12 cellular contexts compared by ENCODE assay signal in genomic region chr7:36945612-36946400, GRCh38.
DNase-seq lines count a peak whose midpoint lies in the region; ATAC-seq and TF ChIP-seq lines count a peak whose summit lies in the region.
"Had no signal": no experiment of that assay in that cellular context is flagged by ENCODE, and none has a peak within 500 bp of the region (broad histone marks: within the 10 kb centered on the region; RNA-seq: fewer than 3 reads in every experiment).

No MANE protein-coding gene starts in this region.

- TF ChIP-seq EP300 in transverse colon (IDR thresholded peaks at IDR 0.05; ENCODE audit: low read depth), result no peak

- TF ChIP-seq CTCF in heart right ventricle (IDR thresholded peaks at IDR 0.05) (no peak), transverse colon (IDR thresholded peaks at IDR 0.05) (no peak)

- H3K36me3 ChIP-seq in heart right ventricle (no peaks in the 10 kb centered on the region), transverse colon (no peaks in the 10 kb centered on the region)
- H3K36me3 ChIP-seq: breast epithelium had no signal

- H3K9me3 ChIP-seq in heart right ventricle (peaks cover 0 to 25% (median 2%) of the 10 kb centered on the region in 11 donors), transverse colon (peaks cover 0 to under 1% of the 10 kb centered on the region in 2 donors)
- H3K9me3 ChIP-seq: breast epithelium had no signal

- H3K4me1 ChIP-seq in heart right ventricle (peaks cover 0 to 39% (median 17%) of the 10 kb centered on the region in 9 donors), transverse colon (peaks cover 0 to 12% (median 6%) of the 10 kb centered on the region in 4 donors)
- H3K4me1 ChIP-seq: breast epithelium had no signal

- ATAC-seq in Right ventricle myocardium inferior (peak; percentile 79), heart right ventricle (peak; percentile 71 to 97 (median 94)), GM18520 (IDR thresholded peaks at IDR 0.05; ENCODE audit: unreplicated experiment) (no peak), sciatic nerve (no peak)

- H3K4me3 ChIP-seq in heart right ventricle (peak overlapping the region in 1 of 10 donors; percentile 22), transverse colon (no peak overlapping the region)
- H3K4me3 ChIP-seq: breast epithelium had no signal

- in situ Hi-C loops in transverse colon (cut with MboI; ENCODE audit: low pct_ligation_motif_present in 1 of 4, low pct_unique_long_range_greater_than_20kb in 1 of 4, low sequenced_read_pairs in 3 of 4), result no loop called here

- intact Hi-C loops in Right ventricle myocardium inferior (cut with DNase I), result no loop called here
- intact Hi-C loops in cardiac septum (cut with DNase I), result no loop called here
- intact Hi-C loops in heart right ventricle (cut with DNase I), result no loop called here
- intact Hi-C loops in transverse colon (cut with DNase I; ENCODE audit: low total_unique reads), result no loop called here
- intact Hi-C loops in sciatic nerve (cut with DNase I), result no loop called here

- H3K27me3 ChIP-seq in heart right ventricle (no peaks in the 10 kb centered on the region), transverse colon (no peaks in the 10 kb centered on the region)
- H3K27me3 ChIP-seq: breast epithelium had no signal

- 40 to 52% methylated on average over 7 of the region's 7 CpGs for whole genome bisulfite sequencing in heart right ventricle, 2 donors
- WGBS in transverse colon (ENCODE audit: low coverage in 1 of 2), 2 donors, result 54 to 100% methylated on average over 1 to 7 of the region's 7 CpGs

- TF ChIP-seq POLR2A in transverse colon (IDR thresholded peaks at IDR 0.05), result no peak

- H3K27ac ChIP-seq in heart right ventricle (peak overlapping the region in 6 of 10 donors; percentile 33 to 68 (median 53)), transverse colon (peak overlapping the region in 2 of 4 donors; percentile 33 to 45)
- H3K27ac ChIP-seq: breast epithelium had no signal

- DNase-seq in Right ventricle myocardium inferior (ENCODE audit: missing footprints) (no peak), cardiac septum (ENCODE audit: low spot score) (no peak), NCI-H69 (lab: John Stamatoyannopoulos, UW) (peak; percentile 99), heart right ventricle (peak in 1 of 2 donors; percentile 31), transverse colon (peak; percentile 43), sciatic nerve (ENCODE audit: low spot score) (no peak)
- DNase-seq in activated CD4-positive, CD25-positive, alpha-beta regulatory T cell (lab: John Stamatoyannopoulos, UW), result no peak
- DNase-seq: ACHN; activated T-cell treated with anti-CD3 and anti-CD28 coated beads, Interleukin-2, amount 50 U/mL, for 48 hours; OCI-M1 had no signal

Comparison
In these comparisons a context has a peak if more than half of its experiments do, and no peak if none do; other contexts are left out.
1. ATAC-seq: peak in Right ventricle myocardium inferior (single experiment) and heart right ventricle (8 of 8); none in GM18520 (single experiment) and sciatic nerve (single experiment).
2. DNase-seq: peak in NCI-H69 (single experiment) and transverse colon (single experiment); none in Right ventricle myocardium inferior (single experiment), cardiac septum (single experiment), activated CD4-positive, CD25-positive, alpha-beta regulatory T cell (0 of 4) and sciatic nerve (single experiment).